1 cellular context compared by ENCODE assay signal in genomic region chr2:28566441-28567075, GRCh38.
A peak's percentile ranks its signal among the peaks of the same experiment; 100 is the strongest.
TF ChIP-seq lines count a peak whose summit lies in the region.

No MANE protein-coding gene starts in this region.

TF ChIP-seq in HepG2, 621 proteins besides CTCF, POLR2A, EP300 and RAD21 (continued from another document and continues in another):
- TF ChIP-seq ZNF281 (CRISPR knock-in tag; IDR thresholded peaks at IDR 0.05; ENCODE audit: borderline replicate concordance) (peak; percentile 44; the same call in 1 of the 2 replicates), CBX2 (IDR thresholded peaks at IDR 0.05; ENCODE audit: low read depth, low read length) (no peak), CBX2 (CRISPR knock-in tag; IDR thresholded peaks at IDR 0.05; ENCODE audit: low read depth) (no peak), ZNF124 (CRISPR knock-in tag; IDR thresholded peaks at IDR 0.05) (0 out of 2 replicates have a peak, but pooled peaks have one; percentile 48), ZNF879 (CRISPR knock-in tag; IDR thresholded peaks at IDR 0.05) (no peak), SALL1 (CRISPR knock-in tag; IDR thresholded peaks at IDR 0.05) (peak; percentile 69; the same call in 1 of the 2 replicates), FOSL2 (CRISPR knock-in tag; IDR thresholded peaks at IDR 0.05) (peak; percentile 44; the same call in 1 of the 2 replicates), MTA1 (CRISPR knock-in tag; IDR thresholded peaks at IDR 0.05; ENCODE audit: borderline replicate concordance) (0 out of 2 replicates have a peak, but pooled peaks have one; percentile 19), YY1 (IDR thresholded peaks at IDR 0.05; ENCODE audit: insufficient read depth, insufficient replicate concordance, low read depth, low read length) (peak; percentile 72), NFKBIZ (CRISPR knock-in tag; IDR thresholded peaks at IDR 0.05) (0 out of 2 replicates have a peak, but pooled peaks have one; percentile 33), ZNF687 (CRISPR knock-in tag; IDR thresholded peaks at IDR 0.05) (peak; percentile 74), TFE3 (CRISPR knock-in tag; IDR thresholded peaks at IDR 0.05) (no peak), ZBTB20 (CRISPR knock-in tag; IDR thresholded peaks at IDR 0.05; ENCODE audit: borderline replicate concordance, low read depth) (no peak), ZNF614 (CRISPR knock-in tag; IDR thresholded peaks at IDR 0.05; ENCODE audit: borderline replicate concordance) (no peak), STAT5B (CRISPR knock-in tag; IDR thresholded peaks at IDR 0.05) (no peak), GABPB1 (CRISPR knock-in tag; IDR thresholded peaks at IDR 0.05) (peak; percentile 79), TBX2 (CRISPR knock-in tag; IDR thresholded peaks at IDR 0.05; ENCODE audit: borderline replicate concordance) (peak; percentile 61; the same call in 1 of the 2 replicates), CBX1 (IDR thresholded peaks at IDR 0.05; ENCODE audit: low read depth) (peak; percentile 61), NRL (CRISPR knock-in tag; IDR thresholded peaks at IDR 0.05; ENCODE audit: borderline replicate concordance) (peak; percentile 68; the same call in 1 of the 2 replicates), ZNF501 (CRISPR knock-in tag; IDR thresholded peaks at IDR 0.05) (peak; percentile 53; the same call in 1 of the 2 replicates), ZNF83 (CRISPR knock-in tag; IDR thresholded peaks at IDR 0.05; ENCODE audit: borderline replicate concordance) (no peak), ZKSCAN8 (CRISPR knock-in tag; IDR thresholded peaks at IDR 0.05; ENCODE audit: borderline replicate concordance) (0 out of 2 replicates have a peak, but pooled peaks have one; percentile 19), SNAPC4 (CRISPR knock-in tag; IDR thresholded peaks at IDR 0.05) (no peak), FOXP4 (CRISPR knock-in tag; IDR thresholded peaks at IDR 0.05) (no peak), ZNF138 (CRISPR knock-in tag; IDR thresholded peaks at IDR 0.05; ENCODE audit: low read depth) (no peak), CENPX (CRISPR knock-in tag; IDR thresholded peaks at IDR 0.05) (no peak), AHR (CRISPR knock-in tag; IDR thresholded peaks at IDR 0.05) (no peak), PATZ1 (CRISPR knock-in tag; IDR thresholded peaks at IDR 0.05) (peak; percentile 81), ZFP91 (CRISPR knock-in tag; IDR thresholded peaks at IDR 0.05; ENCODE audit: borderline replicate concordance) (peak; percentile 64; the same call in 1 of the 2 replicates), KDM6A (CRISPR knock-in tag; IDR thresholded peaks at IDR 0.05; ENCODE audit: low read depth) (0 out of 2 replicates have a peak, but pooled peaks have one; percentile 13), MXD1 (CRISPR knock-in tag; IDR thresholded peaks at IDR 0.05) (peak; percentile 32; the same call in 1 of the 2 replicates), ZFX (CRISPR knock-in tag; IDR thresholded peaks at IDR 0.05; ENCODE audit: low read depth) (0 out of 2 replicates have a peak, but pooled peaks have one; percentile 27), ZBTB49 (CRISPR knock-in tag; IDR thresholded peaks at IDR 0.05; ENCODE audit: borderline replicate concordance) (no peak), ZBTB38 (CRISPR knock-in tag; IDR thresholded peaks at IDR 0.05) (no peak)
